20 cellular contexts compared by ENCODE assay signal in genomic region chr7:2028733-2029132, GRCh38.
A peak's percentile ranks its signal among the peaks of the same experiment; 100 is the strongest.
DNase-seq lines count a peak whose midpoint lies in the region; ATAC-seq, FAIRE-seq and TF ChIP-seq lines count a peak whose summit lies in the region.
"Had no signal": no experiment of that assay in that cellular context is flagged by ENCODE, and none has a peak within 500 bp of the region (broad histone marks: within the 10 kb centered on the region; RNA-seq: fewer than 3 reads in every experiment).

No MANE protein-coding gene starts in this region.

- no peaks in the 10 kb centered on the region for H3K36me3 Mint-ChIP-seq in effector memory CD8-positive, alpha-beta T cell (ENCODE audit: insufficient read depth)

- peaks cover 14% of the 10 kb centered on the region for H3K4me1 ChIP-seq in left ventricle myocardium inferior
- peaks cover 0 to 16% (median 8%) of the 10 kb centered on the region in 9 donors for H3K4me1 ChIP-seq in heart right ventricle
- peaks cover 12 to 34% of the 10 kb centered on the region in 2 experiments for H3K4me1 ChIP-seq in K562 (replicated peaks in 1 of 2; ENCODE audit: control insufficient read depth in 2 of 2, insufficient read depth in 2 of 2, low read length in 2 of 2)

- no peak overlapping the region for H3K4me3 ChIP-seq in left ventricle myocardium inferior
- no peak overlapping the region for H3K4me3 ChIP-seq in heart right ventricle
- no peak overlapping the region for H3K4me3 ChIP-seq in K562
- H3K4me3 ChIP-seq: SK-N-MC had no signal

- H3K4me2 ChIP-seq in K562 (ENCODE audit: insufficient read depth, low read length) = no peak overlapping the region

- CTCF ChIA-PET in K562 (lab: Yijun Ruan, JAX; ENCODE audit: low intra/inter-chr PET ratio) = no interaction called here

- TF ChIP-seq POLR2A in K562 (conservative IDR thresholded peaks at IDR 0.05) = no peak

- H3K9me3 ChIP-seq in left ventricle myocardium inferior (replicated peaks) (peaks cover 47% of the 10 kb centered on the region), heart right ventricle (peaks cover 0 to 51% (median 17%) of the 10 kb centered on the region in 11 donors), K562 (replicated peaks; ENCODE audit: control insufficient read depth, insufficient read depth, low read depth, low read length) (peaks cover 26% of the 10 kb centered on the region)

- no peaks in the 10 kb centered on the region for H3K27me3 Mint-ChIP-seq in effector memory CD8-positive, alpha-beta T cell
- H3K27me3 Mint-ChIP-seq: IgD-negative memory B cell had no signal

- POLR2A ChIA-PET in K562 (lab: Yijun Ruan, JAX) = interaction anchor here (0.6 to 0.9 kb wide), 2 partner anchors 12 to 261 kb away, joined by 3 to 4 read pairs; no protein-coding TSS in a partner anchor

- no peak for ATAC-seq in heart right ventricle
- no peak for ATAC-seq in K562
- ATAC-seq in effector memory CD8-positive, alpha-beta T cell (replicated peaks) = no peak
- ATAC-seq: Panc1 had no signal

- H3K9me3 Mint-ChIP-seq in effector memory CD8-positive, alpha-beta T cell = peaks cover 5 to 21% of the 10 kb centered on the region in 2 donors

- FAIRE-seq in K562 (lab: Jason Lieb, UNC) (no peak), RCC 7860 (lab: Jason Lieb, UNC) (no peak)
- FAIRE-seq: H1 had no signal

- H3K4me1 Mint-ChIP-seq in effector memory CD8-positive, alpha-beta T cell (ENCODE audit: low read depth in 2 of 2) = peaks cover 18 to 24% of the 10 kb centered on the region in 2 donors

- H2AFZ ChIP-seq in K562 (ENCODE audit: low read depth, low read length) = no peak overlapping the region

- BruUV-seq in K562 (replicated peaks; lab: Mats Ljungman, UMichigan) = no TSS peak

- in situ Hi-C loops in K562 (cut with MboI) = no loop called here

- H3K27ac ChIP-seq in left ventricle myocardium inferior (replicated peaks) (no peak overlapping the region), heart right ventricle (no peak overlapping the region), K562 (ENCODE audit: extremely low read depth, low read depth, low read length) (no peak overlapping the region)
- H3K27ac ChIP-seq: C4-2B, HL-60, SK-N-MC had no signal

- no peak for TF ChIP-seq EP300 in K562 (IDR thresholded peaks at IDR 0.05; ENCODE audit: low read length)

- H3K9me1 ChIP-seq in K562 (ENCODE audit: control insufficient read depth, insufficient read depth, low read length) = no peaks in the 10 kb centered on the region

- DNase-seq in left ventricle myocardium inferior (peak; percentile 1), heart right ventricle (no peak), K562 (ENCODE audit: extremely low read depth in 1 of 4, low spot score in 3 of 4) (no peak), mesenteric fat pad (ENCODE audit: low spot score) (peak; percentile 35), RCC 7860 (ENCODE audit: low spot score) (no peak), NCI-H2196 treated with DMSO at 0.1 percent for 48 hours (lab: John Stamatoyannopoulos, UW; ENCODE audit: unreplicated experiment) (no peak)
- no peak for DNase-seq in effector memory CD8-positive, alpha-beta T cell
- DNase-seq: MM.1S, NCI-H1092, NCI-H1436 treated with DMSO at 0.1 percent for 48 hours, NCI-H2029, NCI-H2171, NCI-H446 treated with DMSO at 0.1 percent for 48 hours, NCI-H69 had no signal

- no peaks in the 10 kb centered on the region; the same call in 1 of the 3 replicates for H3K79me2 ChIP-seq in K562 (ENCODE audit: control insufficient read depth, insufficient read depth, low read length)

- H3K27me3 ChIP-seq in left ventricle myocardium inferior (ENCODE audit: low read depth) = no peaks in the 10 kb centered on the region
- no peaks in the 10 kb centered on the region for H3K27me3 ChIP-seq in heart right ventricle
- no peaks in the 10 kb centered on the region for H3K27me3 ChIP-seq in K562 (ENCODE audit: control insufficient read depth in 2 of 2, insufficient read depth in 2 of 2, low read length in 2 of 2)

- no peak for TF ChIP-seq RAD21 in K562 (CRISPR knock-in tag; conservative IDR thresholded peaks at IDR 0.05 in 1 of 2, IDR thresholded peaks at IDR 0.05 in 1 of 2)

- 98 to 99% methylated on average over 7 of the region's 7 CpGs for WGBS in heart right ventricle, 2 donors
- 85% methylated on average over 7 of the region's 7 CpGs for WGBS in K562 (ENCODE audit: insufficient coverage, low coverage, missing lambda C conversion rate)

- H4K20me1 ChIP-seq in K562 (replicated peaks; ENCODE audit: control insufficient read depth, insufficient read depth, low read length) = no peaks in the 10 kb centered on the region

- H3K9ac ChIP-seq in K562 (ENCODE audit: insufficient read depth in 1 of 2, low read depth in 2 of 2, low read length in 2 of 2) = no peak overlapping the region

- TF ChIP-seq CTCF in left ventricle myocardium inferior (IDR thresholded peaks at IDR 0.05; ENCODE audit: borderline replicate concordance) = no peak
- TF ChIP-seq CTCF in heart right ventricle (IDR thresholded peaks at IDR 0.05) = no peak
- TF ChIP-seq CTCF in K562 (IDR thresholded peaks at IDR 0.05 in 2 of 3, conservative IDR thresholded peaks at IDR 0.05 in 1 of 3; ENCODE audit: insufficient read depth in 2 of 3, low read depth in 1 of 3, low read length in 3 of 3) = no peak

- intact Hi-C loops in left ventricle myocardium inferior (cut with micrococcal nuclease) (no loop called here), heart right ventricle (cut with DNase I) (no loop called here), K562 (cut with micrococcal nuclease) (no loop called here)

- H3K36me3 ChIP-seq in left ventricle myocardium inferior = peaks cover 4% of the 10 kb centered on the region
- no peaks in the 10 kb centered on the region for H3K36me3 ChIP-seq in heart right ventricle
- no peaks in the 10 kb centered on the region; the same call in 2 of the 3 replicates for H3K36me3 ChIP-seq in K562 (ENCODE audit: control insufficient read depth, insufficient read depth, low read length)

- H3K4me3 Mint-ChIP-seq in effector memory CD8-positive, alpha-beta T cell = no peak overlapping the region
- H3K4me3 Mint-ChIP-seq: IgD-negative memory B cell had no signal

- H3K27ac Mint-ChIP-seq in effector memory CD8-positive, alpha-beta T cell = no peak overlapping the region
- H3K27ac Mint-ChIP-seq: IgD-negative memory B cell had no signal

TF ChIP-seq in K562, 482 proteins besides CTCF, POLR2A, EP300 and RAD21 (continues in another document):
- peak; percentile 59 for TF ChIP-seq ZNF384 (IDR thresholded peaks at IDR 0.05; ENCODE audit: low read depth, low read length)
- peak; percentile 65 to 99 for TF ChIP-seq CBX3 (IDR thresholded peaks at IDR 0.05; ENCODE audit: borderline replicate concordance in 1 of 2, low read length in 2 of 2)
- TF ChIP-seq CBX5 (IDR thresholded peaks at IDR 0.05; ENCODE audit: borderline replicate concordance, low read depth) = peak; percentile 96
- no peak for TF ChIP-seq GTF3C2 (IDR thresholded peaks at IDR 0.05; ENCODE audit: borderline replicate concordance, extremely low read depth, insufficient read length)
- TF ChIP-seq ZNF76 (CRISPR knock-in tag; IDR thresholded peaks at IDR 0.05; ENCODE audit: borderline replicate concordance) = no peak
- TF ChIP-seq JUN (IDR thresholded peaks at IDR 0.05; ENCODE audit: borderline replicate concordance, low read depth, low read length) = no peak
- no peak for TF ChIP-seq JUN (CRISPR knock-in tag; IDR thresholded peaks at IDR 0.05; ENCODE audit: borderline replicate concordance)
- peak; percentile 99 for TF ChIP-seq TRIM28 (IDR thresholded peaks at IDR 0.05)
- peak; percentile 89; the same call in 1 of the 2 replicates for TF ChIP-seq CBX1 (IDR thresholded peaks at IDR 0.05; ENCODE audit: low read depth)
- peak; percentile 47 to 86; a peak in 3 of 4 replicates for TF ChIP-seq TRIM24 (IDR thresholded peaks at IDR 0.05)
- TF ChIP-seq ZNF140 (CRISPR knock-in tag; IDR thresholded peaks at IDR 0.05) = no peak
- no peak for TF ChIP-seq HDAC3 (IDR thresholded peaks at IDR 0.05; ENCODE audit: borderline replicate concordance, partially characterized antibody)

Comparison
In these comparisons a context has a peak if more than half of its experiments do, and no peak if none do; other contexts are left out.
1. DNase-seq: peak in left ventricle myocardium inferior (single experiment) and mesenteric fat pad (single experiment); none in heart right ventricle (0 of 2), K562 (0 of 4), RCC 7860 (single experiment), effector memory CD8-positive, alpha-beta T cell (0 of 3) and NCI-H2196 treated with DMSO at 0.1 percent for 48 hours (single experiment).